In genomic region chr9:119272500-119273211, GRCh38 we compare ENCODE assay signal across 16 cellular contexts.
"Had no signal": no experiment of that assay in that cellular context is flagged by ENCODE, and none has a peak within 500 bp of the region (broad histone marks: within the 10 kb centered on the region; RNA-seq: fewer than 3 reads in every experiment).

No MANE protein-coding gene starts in this region.

- ATAC-seq: activated CD4-positive, CD25-positive, alpha-beta regulatory T cell treated with anti-CD3 and anti-CD28 coated beads, Interleukin-2, amount 50 U/mL, for 24 hours; activated CD8-positive, alpha-beta memory T cell treated with anti-CD3 and anti-CD28 coated beads, Interleukin-2, amount 10 ng/mL, durations not matched to agents 7 days and 5 days; gastroesophageal sphincter; lower lobe of right lung; naive thymus-derived CD4-positive, alpha-beta T cell; upper lobe of right lung had no signal

- H3K4me1 Mint-ChIP-seq: activated CD8-positive, alpha-beta memory T cell treated with anti-CD3 and anti-CD28 coated beads, Interleukin-2, amount 10 ng/mL, durations not matched to agents 7 days and 5 days; activated naive CD8-positive, alpha-beta T cell treated with anti-CD3 and anti-CD28 coated beads for 36 hours; naive thymus-derived CD4-positive, alpha-beta T cell had no signal

- H3K9me3 Mint-ChIP-seq: activated naive CD8-positive, alpha-beta T cell treated with anti-CD3 and anti-CD28 coated beads for 36 hours; activated T-cell treated with anti-CD3 and anti-CD28 coated beads, Interleukin-2, amount 50 U/mL, for 24 hours had no signal

- H3K4me3 Mint-ChIP-seq: activated CD8-positive, alpha-beta memory T cell treated with anti-CD3 and anti-CD28 coated beads, Interleukin-2, amount 10 ng/mL, durations not matched to agents 7 days and 5 days; activated naive CD8-positive, alpha-beta T cell treated with anti-CD3 and anti-CD28 coated beads for 36 hours; activated T-cell treated with anti-CD3 and anti-CD28 coated beads, Interleukin-2, amount 50 U/mL, for 24 hours; naive thymus-derived CD4-positive, alpha-beta T cell had no signal

- H3K27me3 ChIP-seq: cardiac muscle cell, gastroesophageal sphincter, sigmoid colon, upper lobe of right lung had no signal

- DNase-seq: activated CD4-positive, alpha-beta T cell treated with anti-CD3 and anti-CD28 coated beads, Interleukin-2, amount 50 U/mL, for 48 hours; activated CD8-positive, alpha-beta memory T cell treated with anti-CD3 and anti-CD28 coated beads, Interleukin-2, amount 10 ng/mL, durations not matched to agents 7 days and 5 days; activated effector memory CD4-positive, alpha-beta T cell treated with anti-CD3 and anti-CD28 coated beads, Interleukin-2, amount 50 U/mL, for 16 hours; activated naive CD8-positive, alpha-beta T cell treated with anti-CD3 and anti-CD28 coated beads for 36 hours; activated T-cell treated with anti-CD3 and anti-CD28 coated beads, Interleukin-2, amount 50 U/mL, for 24 hours; cortex of kidney; effector memory CD4-positive, alpha-beta T cell; lower lobe of right lung; naive thymus-derived CD4-positive, alpha-beta T cell; sigmoid colon; stimulated activated naive CD4-positive, alpha-beta T cell; upper lobe of right lung had no signal

- H3K9me3 ChIP-seq: gastroesophageal sphincter, lower lobe of right lung, upper lobe of right lung had no signal

- H3K36me3 ChIP-seq: cardiac muscle cell, gastroesophageal sphincter, lower lobe of right lung, sigmoid colon, upper lobe of right lung had no signal

- H3K36me3 Mint-ChIP-seq: activated CD8-positive, alpha-beta memory T cell treated with anti-CD3 and anti-CD28 coated beads, Interleukin-2, amount 10 ng/mL, durations not matched to agents 7 days and 5 days; activated naive CD8-positive, alpha-beta T cell treated with anti-CD3 and anti-CD28 coated beads for 36 hours; naive thymus-derived CD4-positive, alpha-beta T cell had no signal

- H3K27ac Mint-ChIP-seq: activated CD8-positive, alpha-beta memory T cell treated with anti-CD3 and anti-CD28 coated beads, Interleukin-2, amount 10 ng/mL, durations not matched to agents 7 days and 5 days; activated naive CD8-positive, alpha-beta T cell treated with anti-CD3 and anti-CD28 coated beads for 36 hours; activated T-cell treated with anti-CD3 and anti-CD28 coated beads, Interleukin-2, amount 50 U/mL, for 24 hours; naive thymus-derived CD4-positive, alpha-beta T cell; progenitor cell of endocrine pancreas had no signal

- H3K4me3 ChIP-seq: cardiac muscle cell, gastroesophageal sphincter, lower lobe of right lung, sigmoid colon, upper lobe of right lung had no signal

- H3K27me3 Mint-ChIP-seq: activated CD8-positive, alpha-beta memory T cell treated with anti-CD3 and anti-CD28 coated beads, Interleukin-2, amount 10 ng/mL, durations not matched to agents 7 days and 5 days; activated naive CD8-positive, alpha-beta T cell treated with anti-CD3 and anti-CD28 coated beads for 36 hours; activated T-cell treated with anti-CD3 and anti-CD28 coated beads, Interleukin-2, amount 50 U/mL, for 24 hours had no signal

- H3K27ac ChIP-seq: cardiac muscle cell, gastroesophageal sphincter, lower lobe of right lung, sigmoid colon, upper lobe of right lung had no signal

- H3K4me1 ChIP-seq: lower lobe of right lung, upper lobe of right lung had no signal
